Comparison of ENCODE assay signal across 1 cellular context in genomic region chr1:42403880-42404400, GRCh38.
TF ChIP-seq lines count a peak whose summit lies in the region.

No MANE protein-coding gene starts in this region.

TF ChIP-seq in H1, 55 proteins besides CTCF, POLR2A, EP300 and RAD21:
- TF ChIP-seq BCL11A (IDR thresholded peaks at IDR 0.05; ENCODE audit: low read depth in 2 of 2, low read length in 2 of 2): no peak
- no peak for TF ChIP-seq CTBP2 (IDR thresholded peaks at IDR 0.05; ENCODE audit: borderline replicate concordance, insufficient read depth, insufficient read length, low read length)
- no peak for TF ChIP-seq RFX5 (IDR thresholded peaks at IDR 0.05; ENCODE audit: borderline replicate concordance, low read depth, low read length)
- no peak for TF ChIP-seq SP4 (IDR thresholded peaks at IDR 0.05; ENCODE audit: low read length)
- no peak for TF ChIP-seq CHD2 (IDR thresholded peaks at IDR 0.05; ENCODE audit: low read length)
- no peak for TF ChIP-seq GTF2F1 (IDR thresholded peaks at IDR 0.05; ENCODE audit: borderline replicate concordance, low read depth, low read length)
- no peak for TF ChIP-seq POU5F1 (IDR thresholded peaks at IDR 0.05; ENCODE audit: low read depth, low read length)
- TF ChIP-seq MAFK (IDR thresholded peaks at IDR 0.05; ENCODE audit: low read depth, low read length): no peak
- TF ChIP-seq YY1 (IDR thresholded peaks at IDR 0.05; ENCODE audit: low read depth, low read length): no peak
- no peak for TF ChIP-seq BACH1 (IDR thresholded peaks at IDR 0.05; ENCODE audit: low read length)
- TF ChIP-seq CBX5 (IDR thresholded peaks at IDR 0.05; ENCODE audit: low read depth, low read length): no peak
- TF ChIP-seq CHD7 (IDR thresholded peaks at IDR 0.05; ENCODE audit: insufficient replicate concordance, low read length): no peak
- no peak for TF ChIP-seq RNF2 (IDR thresholded peaks at IDR 0.05; ENCODE audit: borderline replicate concordance, low read depth, low read length, missing control alignments, poor library complexity, severe bottlenecking)
